In genomic region chr4:17313194-17313593, GRCh38 we compare ENCODE assay signal across 14 cellular contexts.
A peak's percentile ranks its signal among the peaks of the same experiment; 100 is the strongest.
DNase-seq lines count a peak whose midpoint lies in the region; ATAC-seq and TF ChIP-seq lines count a peak whose summit lies in the region.
"Had no signal": no experiment of that assay in that cellular context is flagged by ENCODE, and none has a peak within 500 bp of the region (broad histone marks: within the 10 kb centered on the region; RNA-seq: fewer than 3 reads in every experiment).

No MANE protein-coding gene starts in this region.

- H3K9me3 ChIP-seq in GM23248 (ENCODE audit: low read depth) (no peaks in the 10 kb centered on the region), trophoblast cell (ENCODE audit: insufficient read depth, low read depth, low read length) (no peaks in the 10 kb centered on the region), mammary epithelial cell (replicated peaks; ENCODE audit: insufficient read depth, low read length) (no peaks in the 10 kb centered on the region)

- H3K27me3 ChIP-seq in GM23248 (replicated peaks; ENCODE audit: insufficient read depth), result no peaks in the 10 kb centered on the region
- no peaks in the 10 kb centered on the region for H3K27me3 ChIP-seq in trophoblast cell (ENCODE audit: insufficient read depth, low read length)
- no peaks in the 10 kb centered on the region for H3K27me3 ChIP-seq in mammary epithelial cell (ENCODE audit: insufficient read depth, low read length)

- no peak overlapping the region for H2AK5ac ChIP-seq in trophoblast cell (ENCODE audit: low read length)

- no peaks in the 10 kb centered on the region for H3K79me1 ChIP-seq in trophoblast cell (ENCODE audit: low read length)

- no peak overlapping the region for H3K23ac ChIP-seq in trophoblast cell (ENCODE audit: low read length)

- H2AFZ ChIP-seq in GM23248, result 0 out of 2 replicates have a peak overlapping the region, but pooled peaks have one; percentile 2
- no peak overlapping the region for H2AFZ ChIP-seq in trophoblast cell (ENCODE audit: insufficient read depth, low read length, poor library complexity)
- H2AFZ ChIP-seq in mammary epithelial cell (ENCODE audit: low read depth, low read length), result no peak overlapping the region
- H2AFZ ChIP-seq: GM23338 had no signal

- H3K4ac ChIP-seq in trophoblast cell (ENCODE audit: low read depth, low read length), result no peak overlapping the region

- no peak overlapping the region for H4K8ac ChIP-seq in trophoblast cell (ENCODE audit: low read depth, low read length)

- H3K4me1 ChIP-seq in GM23248 (ENCODE audit: insufficient read depth) (peaks cover 26% of the 10 kb centered on the region), trophoblast cell (ENCODE audit: control insufficient read depth in 1 of 2, insufficient read depth in 2 of 2, low read length in 2 of 2) (no peaks in the 10 kb centered on the region), mammary epithelial cell (ENCODE audit: insufficient read depth, low read length) (no peaks in the 10 kb centered on the region)

- H3K4me1 Mint-ChIP-seq in endothelial cell (ENCODE audit: unreplicated experiment), result peaks cover 10% of the 10 kb centered on the region
- H3K4me1 Mint-ChIP-seq in activated naive CD8-positive, alpha-beta T cell treated with anti-CD3 and anti-CD28 coated beads, Interleukin-2, amount 50 U/mL, for 24 hours, result peaks cover 1% of the 10 kb centered on the region
- H3K4me1 Mint-ChIP-seq: B cell, GM23338 had no signal

- in situ Hi-C loops in GM23248 (cut with MboI) (no loop called here), mammary epithelial cell (cut with MboI; ENCODE audit: low sequenced_read_pairs in 2 of 2) (no loop called here)

- no peak for ATAC-seq in activated naive CD8-positive, alpha-beta T cell treated with anti-CD3 and anti-CD28 coated beads, Interleukin-2, amount 50 U/mL, for 24 hours
- ATAC-seq: GM23338 had no signal

- peak overlapping the region; percentile 79 for H3K27ac Mint-ChIP-seq in endothelial cell (ENCODE audit: unreplicated experiment)
- no peak overlapping the region for H3K27ac Mint-ChIP-seq in activated naive CD8-positive, alpha-beta T cell treated with anti-CD3 and anti-CD28 coated beads, Interleukin-2, amount 50 U/mL, for 24 hours
- H3K27ac Mint-ChIP-seq: B cell; CD4-positive, alpha-beta T cell; GM23338 had no signal

- no peak overlapping the region for H3K9ac ChIP-seq in GM23248
- H3K9ac ChIP-seq in trophoblast cell (ENCODE audit: low read length), result no peak overlapping the region
- no peak overlapping the region for H3K9ac ChIP-seq in mammary epithelial cell (ENCODE audit: insufficient read depth, low read length)

- intact Hi-C loops in mammary epithelial cell (cut with micrococcal nuclease), result no loop called here

- H3K4me3 Mint-ChIP-seq in endothelial cell (ENCODE audit: unreplicated experiment), result no peak overlapping the region
- no peak overlapping the region for H3K4me3 Mint-ChIP-seq in activated naive CD8-positive, alpha-beta T cell treated with anti-CD3 and anti-CD28 coated beads, Interleukin-2, amount 50 U/mL, for 24 hours
- H3K4me3 Mint-ChIP-seq: B cell; CD4-positive, alpha-beta T cell; GM23338 had no signal

- no peaks in the 10 kb centered on the region for H3K9me3 Mint-ChIP-seq in endothelial cell (ENCODE audit: unreplicated experiment)
- no peaks in the 10 kb centered on the region for H3K9me3 Mint-ChIP-seq in activated naive CD8-positive, alpha-beta T cell treated with anti-CD3 and anti-CD28 coated beads, Interleukin-2, amount 50 U/mL, for 24 hours
- H3K9me3 Mint-ChIP-seq: CD4-positive, alpha-beta T cell; GM23338 had no signal

- DNase-seq in GM23248 (no peak), M059J (ENCODE audit: low read depth) (peak; percentile 34), endothelial cell (ENCODE audit: low spot score) (no peak), trophoblast cell (peak; percentile 24 to 58), kidney tubule cell (ENCODE audit: low spot score) (no peak), mammary epithelial cell (no peak)
- no peak for DNase-seq in activated naive CD8-positive, alpha-beta T cell treated with anti-CD3 and anti-CD28 coated beads, Interleukin-2, amount 50 U/mL, for 24 hours
- DNase-seq: C1 segment of cervical spinal cord; Calu3; CD4-positive, alpha-beta T cell; DMS 273 treated with DMSO at 0.1 percent for 48 hours; H7 had no signal

- no peaks in the 10 kb centered on the region for H3K36me3 Mint-ChIP-seq in endothelial cell (ENCODE audit: low read depth, unreplicated experiment)
- no peaks in the 10 kb centered on the region for H3K36me3 Mint-ChIP-seq in activated naive CD8-positive, alpha-beta T cell treated with anti-CD3 and anti-CD28 coated beads, Interleukin-2, amount 50 U/mL, for 24 hours (ENCODE audit: low read depth)

- H3K36me3 ChIP-seq in GM23248 (ENCODE audit: low read depth), result no peaks in the 10 kb centered on the region
- no peaks in the 10 kb centered on the region for H3K36me3 ChIP-seq in trophoblast cell (ENCODE audit: control insufficient read depth in 1 of 2, insufficient read depth in 2 of 2, low read length in 2 of 2)
- H3K36me3 ChIP-seq in mammary epithelial cell (ENCODE audit: insufficient read depth, low read length), result no peaks in the 10 kb centered on the region

- peaks cover 14% of the 10 kb centered on the region for H3F3A ChIP-seq in GM23248 (ENCODE audit: insufficient read depth)

- H2BK12ac ChIP-seq in trophoblast cell (ENCODE audit: low read length), result no peak overlapping the region

- dilution Hi-C loops in mammary epithelial cell (cut with HindIII; ENCODE audit: low sequenced_read_pairs), result no loop called here

- no peaks in the 10 kb centered on the region for H3K9me2 ChIP-seq in GM23248 (ENCODE audit: insufficient read depth)

- BruUV-seq in mammary epithelial cell (replicated peaks; lab: Mats Ljungman, UMichigan), result no TSS peak

- H3K4me3 ChIP-seq in GM23248, result no peak overlapping the region
- no peak overlapping the region for H3K4me3 ChIP-seq in trophoblast cell (ENCODE audit: low read depth, low read length)
- no peak overlapping the region for H3K4me3 ChIP-seq in mammary epithelial cell (replicated peaks in 1 of 3; ENCODE audit: insufficient read depth in 1 of 3, low read depth in 2 of 3, low read length in 3 of 3)
- H3K4me3 ChIP-seq: GM23338 had no signal

- no peak overlapping the region for H2BK5ac ChIP-seq in trophoblast cell (ENCODE audit: low read depth, low read length, poor library complexity)

- H3K27me3 Mint-ChIP-seq in endothelial cell (ENCODE audit: unreplicated experiment), result peaks cover 6% of the 10 kb centered on the region
- H3K27me3 Mint-ChIP-seq in activated naive CD8-positive, alpha-beta T cell treated with anti-CD3 and anti-CD28 coated beads, Interleukin-2, amount 50 U/mL, for 24 hours, result peaks cover 6% of the 10 kb centered on the region

- H3K4me2 ChIP-seq in GM23248 (ENCODE audit: unreplicated experiment) (no peak overlapping the region), trophoblast cell (ENCODE audit: low read length) (no peak overlapping the region), mammary epithelial cell (ENCODE audit: insufficient read depth, low read depth, low read length) (no peak overlapping the region)
- H3K4me2 ChIP-seq: GM23338 had no signal

- H4K91ac ChIP-seq in trophoblast cell (ENCODE audit: low read depth, low read length), result no peak overlapping the region

- no peak overlapping the region for H3K14ac ChIP-seq in trophoblast cell (ENCODE audit: low read length)

- H2BK120ac ChIP-seq in trophoblast cell (ENCODE audit: insufficient read depth, low read length, poor library complexity), result no peak overlapping the region

- H4K20me1 ChIP-seq in GM23248 (ENCODE audit: insufficient read depth), result no peaks in the 10 kb centered on the region
- no peaks in the 10 kb centered on the region for H4K20me1 ChIP-seq in mammary epithelial cell (ENCODE audit: insufficient read depth, low read length)

- no peak overlapping the region for H3K18ac ChIP-seq in trophoblast cell (ENCODE audit: low read length)

- H4K12ac ChIP-seq in trophoblast cell (ENCODE audit: low read depth, low read length), result no peak overlapping the region

- CTCF ChIA-PET in mammary epithelial cell (lab: Charles Lee; ENCODE audit: low non-redundant PET), result no interaction called here

- WGBS in GM23248 (ENCODE audit: low coverage in 1 of 2, low lambda C conversion rate in 2 of 2, missing lambda C conversion rate in 2 of 2), 2 experiments, result 70 to 76% methylated on average over 2 of the region's 2 CpGs
- no CpG with 5 or more reads among the region's 2 CpGs for WGBS in trophoblast cell (ENCODE audit: extremely low coverage, insufficient coverage, insufficient read length)
- WGBS in mammary epithelial cell (ENCODE audit: low coverage, missing lambda C conversion rate), result 50% methylated on average over 2 of the region's 2 CpGs

- H3K27ac ChIP-seq in GM23248 (no peak overlapping the region), trophoblast cell (ENCODE audit: low read depth, low read length) (no peak overlapping the region), mammary epithelial cell (ENCODE audit: insufficient read depth, low read depth, low read length) (no peak overlapping the region)

- TF ChIP-seq CTCF in endothelial cell (IDR thresholded peaks at IDR 0.05; ENCODE audit: unreplicated experiment), result no peak
- TF ChIP-seq CTCF in mammary epithelial cell (conservative IDR thresholded peaks at IDR 0.05 in 1 of 2, IDR thresholded peaks at IDR 0.05 in 1 of 2; ENCODE audit: extremely low read depth in 1 of 2, insufficient read depth in 1 of 2, low read depth in 1 of 2, low read length in 2 of 2), result no peak

- H3K79me2 ChIP-seq in GM23248 (ENCODE audit: insufficient read depth) (no peaks in the 10 kb centered on the region), trophoblast cell (ENCODE audit: control insufficient read depth, insufficient read depth, low read length, poor library complexity) (no peaks in the 10 kb centered on the region), mammary epithelial cell (ENCODE audit: insufficient read depth, low read length) (no peaks in the 10 kb centered on the region)

Comparison
In these comparisons a context has a peak if more than half of its experiments do, and no peak if none do; other contexts are left out.
1. DNase-seq: peak in M059J (single experiment) and trophoblast cell (2 of 2); none in GM23248 (single experiment), endothelial cell (single experiment), kidney tubule cell (single experiment), mammary epithelial cell (single experiment) and activated naive CD8-positive, alpha-beta T cell treated with anti-CD3 and anti-CD28 coated beads, Interleukin-2, amount 50 U/mL, for 24 hours (single experiment).